Comparison of ENCODE assay signal across 1 cellular context in genomic region chr7:129439963-129440625, GRCh38.
TF ChIP-seq lines count a peak whose summit lies in the region.

No MANE protein-coding gene starts in this region.

TF ChIP-seq in K562, 482 proteins besides CTCF, POLR2A, EP300 and RAD21 (continues in another document):
- TF ChIP-seq BCLAF1 (IDR thresholded peaks at IDR 0.05; ENCODE audit: borderline replicate concordance in 1 of 2, control insufficient read depth in 1 of 2, low read depth in 2 of 2, low read length in 1 of 2) (0 out of 4 replicates have a peak, but pooled peaks of 1 of the 2 experiments have one; percentile 44), ID3 (CRISPR knock-in tag; IDR thresholded peaks at IDR 0.05) (no peak), ID3 (tag; IDR thresholded peaks at IDR 0.05) (0 out of 2 replicates have a peak, but pooled peaks have one; percentile 16), PRMT5 (CRISPR knock-in tag; IDR thresholded peaks at IDR 0.05) (no peak), PREB (CRISPR knock-in tag; IDR thresholded peaks at IDR 0.05) (no peak), BCOR (IDR thresholded peaks at IDR 0.05) (peak; percentile 45; the same call in 1 of the 2 replicates), FOXP4 (CRISPR knock-in tag; IDR thresholded peaks at IDR 0.05; ENCODE audit: borderline replicate concordance) (0 out of 2 replicates have a peak, but pooled peaks have one; percentile 49), ZNF449 (CRISPR knock-in tag; IDR thresholded peaks at IDR 0.05) (peak; percentile 19; the same call in 1 of the 2 replicates), ZNF232 (CRISPR knock-in tag; IDR thresholded peaks at IDR 0.05) (no peak), HMG20B (CRISPR knock-in tag; IDR thresholded peaks at IDR 0.05) (no peak), ARID4B (CRISPR knock-in tag; IDR thresholded peaks at IDR 0.05) (no peak), NKRF (IDR thresholded peaks at IDR 0.05; ENCODE audit: borderline replicate concordance) (0 out of 2 replicates have a peak, but pooled peaks have one; percentile 59), ARNT (IDR thresholded peaks at IDR 0.05) (0 out of 4 replicates have a peak, but pooled peaks of 1 of the 2 experiments have one; percentile 32), PHF8 (IDR thresholded peaks at IDR 0.05; ENCODE audit: borderline replicate concordance, low read length) (no peak), THRAP3 (IDR thresholded peaks at IDR 0.05; ENCODE audit: borderline replicate concordance) (0 out of 2 replicates have a peak, but pooled peaks have one; percentile 63), PKNOX1 (IDR thresholded peaks at IDR 0.05) (peak; percentile 26; the same call in 1 of the 2 replicates), TRIM25 (IDR thresholded peaks at IDR 0.05; ENCODE audit: borderline replicate concordance) (peak; percentile 73; the same call in 1 of the 2 replicates), HLTF (IDR thresholded peaks at IDR 0.05) (peak; percentile 87), ZBTB5 (IDR thresholded peaks at IDR 0.05) (0 out of 2 replicates have a peak, but pooled peaks have one; percentile 49), RFX5 (IDR thresholded peaks at IDR 0.05; ENCODE audit: low read depth, low read length) (no peak), ZBTB11 (CRISPR knock-in tag; IDR thresholded peaks at IDR 0.05) (0 out of 6 replicates have a peak, but pooled peaks of 1 of the 3 experiments have one; percentile 46), HDAC1 (IDR thresholded peaks at IDR 0.05) (peak in 1 of 2 experiments; percentile 55; a peak in 2 of 4 replicates)
